In genomic region chr17:30234296-30234695, GRCh38 we compare ENCODE assay signal across 27 cellular contexts. TPM values are rescaled to one million over a fixed set of nuclear protein-coding genes. Genes with fewer than 3 reads are reported as not detected.
"Had no signal": no experiment of that assay in that cellular context is flagged by ENCODE, and none has a peak within 500 bp of the region (broad histone marks: within the 10 kb centered on the region; RNA-seq: fewer than 3 reads in every experiment).

No MANE protein-coding gene starts in this region.

- H3K9me3 Mint-ChIP-seq: activated B cell treated with CpG ODN at 0.5 μM for 24 hours; activated CD4-positive, alpha-beta memory T cell treated with anti-CD3 and anti-CD28 coated beads, Interleukin-2, amount 10 ng/mL, durations not matched to agents 7 days and 5 days; activated naive CD4-positive, alpha-beta T cell treated with anti-CD3 and anti-CD28 coated beads, Interleukin-2, amount 50 U/mL, for 72 hours; activated naive CD8-positive, alpha-beta T cell treated with anti-CD3 and anti-CD28 coated beads, Interleukin-2, amount 50 U/mL, for 24 hours had no signal

- H3K4me3 ChIP-seq: body of pancreas had no signal

- DNase-seq: activated B cell treated with CpG ODN at 0.5 μM for 24 hours; activated CD4-positive, alpha-beta memory T cell treated with anti-CD3 and anti-CD28 coated beads, Interleukin-2, amount 10 ng/mL, durations not matched to agents 7 days and 5 days; activated CD4-positive, alpha-beta T cell treated with anti-CD3 and anti-CD28 coated beads, Interleukin-2, amount 50 U/mL, for 1 hour; activated CD8-positive, alpha-beta memory T cell treated with anti-CD3 and anti-CD28 coated beads, Interleukin-2, amount 50 U/mL, for 48 hours; activated naive CD4-positive, alpha-beta T cell treated with Interleukin-2 at 50 U/mL for 16 hours; activated naive CD8-positive, alpha-beta T cell treated with anti-CD3 and anti-CD28 coated beads, Interleukin-2, amount 50 U/mL, for 24 hours; activated T-cell treated with anti-CD3 and anti-CD28 coated beads, Interleukin-2, amount 50 U/mL, for 1 hour; amniotic stem cell; body of pancreas; central memory CD4-positive, alpha-beta T cell; KG1; NCI-H1092 treated with DMSO at 0.1 percent for 48 hours; NCI-H1417 treated with DMSO at 0.1 percent for 48 hours; NCI-H1694; NCI-H2029; NCI-H2107; NCI-H2171 treated with DMSO at 0.1 percent for 48 hours; NCI-H345; NCI-H510A; NCI-H82; SIG-M5; T1000 had no signal

- H3K36me3 ChIP-seq: ascending aorta had no signal

- ATAC-seq: activated naive CD8-positive, alpha-beta T cell treated with anti-CD3 and anti-CD28 coated beads, Interleukin-2, amount 50 U/mL, for 24 hours; body of pancreas had no signal

- H3K27ac Mint-ChIP-seq: activated B cell treated with CpG ODN at 0.5 μM for 24 hours; activated CD4-positive, alpha-beta memory T cell treated with anti-CD3 and anti-CD28 coated beads, Interleukin-2, amount 10 ng/mL, durations not matched to agents 7 days and 5 days; activated naive CD4-positive, alpha-beta T cell treated with anti-CD3 and anti-CD28 coated beads, Interleukin-2, amount 50 U/mL, for 72 hours; activated naive CD8-positive, alpha-beta T cell treated with anti-CD3 and anti-CD28 coated beads, Interleukin-2, amount 50 U/mL, for 24 hours had no signal

- H3K9me3 ChIP-seq: ascending aorta, body of pancreas had no signal

- H3K27me3 ChIP-seq: ascending aorta, body of pancreas had no signal

- H3K27ac ChIP-seq: ascending aorta, body of pancreas had no signal

RNA-seq across cellular contexts. Expression of gene SLC6A4, which starts 1.2 kb away (rescaled TPM):
- total RNA-seq: activated B cell treated with CpG ODN at 0.5 μM for 24 hours; activated naive CD4-positive, alpha-beta T cell treated with anti-CD3 and anti-CD28 coated beads, Interleukin-2, amount 50 U/mL, for 72 hours; bronchial epithelial cell; MCF 10A; RPMI7951 had no signal
